In genomic region chr2:204134421-204134820, GRCh38 we compare ENCODE assay signal across 28 cellular contexts.
"Had no signal": no experiment of that assay in that cellular context is flagged by ENCODE, and none has a peak within 500 bp of the region (broad histone marks: within the 10 kb centered on the region; RNA-seq: fewer than 3 reads in every experiment).

No MANE protein-coding gene starts in this region.

- H3K27ac Mint-ChIP-seq: activated CD4-positive, alpha-beta memory T cell treated with anti-CD3 and anti-CD28 coated beads for 36 hours; activated CD4-positive, alpha-beta T cell treated with anti-CD3 and anti-CD28 coated beads for 36 hours; activated CD4-positive, alpha-beta T cell treated with anti-CD3 and anti-CD28 coated beads, Interleukin-2, amount 10 ng/mL, durations not matched to agents 24 days and 14 days; activated CD8-positive, alpha-beta memory T cell treated with anti-CD3 and anti-CD28 coated beads, Interleukin-2, amount 10 ng/mL, durations not matched to agents 7 days and 5 days; activated CD8-positive, alpha-beta T cell treated with anti-CD3 and anti-CD28 coated beads, Interleukin-2, amount 10 ng/mL, durations not matched to agents 7 days and 5 days; activated naive CD4-positive, alpha-beta T cell treated with anti-CD3 and anti-CD28 coated beads, Interleukin-2, amount 10 ng/mL, durations not matched to agents 7 days and 5 days; endodermal cell had no signal

- DNase-seq: activated CD4-positive, alpha-beta memory T cell treated with anti-CD3 and anti-CD28 coated beads for 36 hours; activated CD4-positive, alpha-beta T cell treated with anti-CD3 and anti-CD28 coated beads for 36 hours; activated CD4-positive, alpha-beta T cell treated with anti-CD3 and anti-CD28 coated beads, Interleukin-2, amount 10 ng/mL, durations not matched to agents 24 days and 14 days; activated CD4-positive, CD25-positive, alpha-beta regulatory T cell; activated CD4-positive, CD25-positive, alpha-beta regulatory T cell treated with anti-CD3 and anti-CD28 coated beads, Interleukin-2, amount 50 U/mL, for 72 hours; activated CD8-positive, alpha-beta memory T cell treated with anti-CD3 and anti-CD28 coated beads, Interleukin-2, amount 10 ng/mL, durations not matched to agents 7 days and 5 days; activated CD8-positive, alpha-beta memory T cell treated with anti-CD3 and anti-CD28 coated beads, Interleukin-2, amount 50 U/mL, for 4 hours; activated CD8-positive, alpha-beta T cell treated with anti-CD3 and anti-CD28 coated beads, Interleukin-2, amount 10 ng/mL, durations not matched to agents 7 days and 5 days; activated gamma-delta T cell; activated naive CD4-positive, alpha-beta T cell; activated naive CD4-positive, alpha-beta T cell treated with anti-CD3 and anti-CD28 coated beads, Interleukin-2, amount 10 ng/mL, durations not matched to agents 7 days and 5 days; activated T-cell treated with anti-CD3 and anti-CD28 coated beads, Interleukin-2, amount 50 U/mL, for 1 hour; activated T-cell treated with anti-CD3 and anti-CD28 coated beads, Interleukin-2, amount 50 U/mL, for 48 hours; adrenal gland; amygdala; aorta; body of pancreas; central memory CD4-positive, alpha-beta T cell; cerebellar nuclear complex; colonic mucosa; effector memory CD4-positive, alpha-beta T cell; endodermal cell; foreskin fibroblast; gastrocnemius medialis; glutamatergic neuron; T-helper 2 cell had no signal

- H3K36me3 ChIP-seq: adrenal gland, colonic mucosa, gastrocnemius medialis had no signal

- H3K27me3 ChIP-seq: adrenal gland, body of pancreas, colonic mucosa, gastrocnemius medialis had no signal

- H3K4me1 Mint-ChIP-seq: activated CD4-positive, alpha-beta T cell treated with anti-CD3 and anti-CD28 coated beads for 36 hours; activated CD8-positive, alpha-beta memory T cell treated with anti-CD3 and anti-CD28 coated beads, Interleukin-2, amount 10 ng/mL, durations not matched to agents 7 days and 5 days; activated naive CD4-positive, alpha-beta T cell treated with anti-CD3 and anti-CD28 coated beads, Interleukin-2, amount 10 ng/mL, durations not matched to agents 7 days and 5 days had no signal

- H3K4me1 ChIP-seq: adrenal gland, body of pancreas, colonic mucosa, gastrocnemius medialis had no signal

- H3K36me3 Mint-ChIP-seq: activated CD4-positive, alpha-beta memory T cell treated with anti-CD3 and anti-CD28 coated beads for 36 hours; activated CD8-positive, alpha-beta memory T cell treated with anti-CD3 and anti-CD28 coated beads, Interleukin-2, amount 10 ng/mL, durations not matched to agents 7 days and 5 days; activated naive CD4-positive, alpha-beta T cell treated with anti-CD3 and anti-CD28 coated beads, Interleukin-2, amount 10 ng/mL, durations not matched to agents 7 days and 5 days; activated naive CD4-positive, alpha-beta T cell treated with anti-CD3 and anti-CD28 coated beads, Interleukin-2, amount 50 U/mL, for 72 hours had no signal

- H3K4me3 Mint-ChIP-seq: activated CD4-positive, alpha-beta memory T cell treated with anti-CD3 and anti-CD28 coated beads for 36 hours; activated CD4-positive, alpha-beta T cell treated with anti-CD3 and anti-CD28 coated beads for 36 hours; activated CD4-positive, alpha-beta T cell treated with anti-CD3 and anti-CD28 coated beads, Interleukin-2, amount 10 ng/mL, durations not matched to agents 24 days and 14 days; activated CD8-positive, alpha-beta memory T cell treated with anti-CD3 and anti-CD28 coated beads, Interleukin-2, amount 10 ng/mL, durations not matched to agents 7 days and 5 days; activated CD8-positive, alpha-beta T cell treated with anti-CD3 and anti-CD28 coated beads, Interleukin-2, amount 10 ng/mL, durations not matched to agents 7 days and 5 days; activated naive CD4-positive, alpha-beta T cell treated with anti-CD3 and anti-CD28 coated beads, Interleukin-2, amount 10 ng/mL, durations not matched to agents 7 days and 5 days; endodermal cell had no signal

- ATAC-seq: activated CD4-positive, alpha-beta T cell treated with anti-CD3 and anti-CD28 coated beads for 36 hours; activated CD8-positive, alpha-beta memory T cell treated with anti-CD3 and anti-CD28 coated beads, Interleukin-2, amount 10 ng/mL, durations not matched to agents 7 days and 5 days; activated CD8-positive, alpha-beta T cell treated with anti-CD3 and anti-CD28 coated beads, Interleukin-2, amount 10 ng/mL, durations not matched to agents 7 days and 5 days; activated naive CD4-positive, alpha-beta T cell treated with anti-CD3 and anti-CD28 coated beads, Interleukin-2, amount 50 U/mL, for 72 hours; body of pancreas; esophagus mucosa; gastrocnemius medialis had no signal

- H3K27ac ChIP-seq: adrenal gland, body of pancreas, colonic mucosa, gastrocnemius medialis had no signal

- H3K9me3 Mint-ChIP-seq: activated CD4-positive, alpha-beta memory T cell treated with anti-CD3 and anti-CD28 coated beads for 36 hours; activated CD4-positive, alpha-beta T cell treated with anti-CD3 and anti-CD28 coated beads, Interleukin-2, amount 10 ng/mL, durations not matched to agents 24 days and 14 days; activated naive CD4-positive, alpha-beta T cell treated with anti-CD3 and anti-CD28 coated beads, Interleukin-2, amount 10 ng/mL, durations not matched to agents 7 days and 5 days; activated naive CD4-positive, alpha-beta T cell treated with anti-CD3 and anti-CD28 coated beads, Interleukin-2, amount 50 U/mL, for 72 hours; endodermal cell had no signal

- H3K9me3 ChIP-seq: adrenal gland, body of pancreas, colonic mucosa, gastrocnemius medialis had no signal

- H3K4me3 ChIP-seq: adrenal gland, body of pancreas, colonic mucosa, gastrocnemius medialis had no signal
